ENCODE assay signal across 1 cellular context in genomic region chr2:227517724-227518123, GRCh38.
TF ChIP-seq lines count a peak whose summit lies in the region.

No MANE protein-coding gene starts in this region.

TF ChIP-seq in A549, 52 proteins besides CTCF, POLR2A, EP300 and RAD21 (continued from another document):
- TF ChIP-seq ATOH8 (CRISPR knock-in tag; IDR thresholded peaks at IDR 0.05; ENCODE audit: low read depth), result no peak
- TF ChIP-seq POLR2AphosphoS2 (conservative IDR thresholded peaks at IDR 0.05; ENCODE audit: low read length), result no peak
- no peak for TF ChIP-seq TP53 (CRISPR knock-in tag; IDR thresholded peaks at IDR 0.05)
- no peak for TF ChIP-seq CEBPB (IDR thresholded peaks at IDR 0.05)
- no peak for TF ChIP-seq ESRRA (IDR thresholded peaks at IDR 0.05; ENCODE audit: borderline replicate concordance, low read length)
- no peak for TF ChIP-seq GATA3 (IDR thresholded peaks at IDR 0.05; ENCODE audit: borderline replicate concordance)
- no peak for TF ChIP-seq BCL3 (IDR thresholded peaks at IDR 0.05)
- TF ChIP-seq CHD2 (IDR thresholded peaks at IDR 0.05; ENCODE audit: low read length, partially characterized antibody), result no peak
- no peak for TF ChIP-seq E2F6 (IDR thresholded peaks at IDR 0.05; ENCODE audit: borderline replicate concordance, low read depth)
- no peak for TF ChIP-seq NR3C1 (IDR thresholded peaks at IDR 0.05)
- no peak for TF ChIP-seq ELK1 (IDR thresholded peaks at IDR 0.05; ENCODE audit: low read depth, low read length)
- no peak for TF ChIP-seq SMC3 (IDR thresholded peaks at IDR 0.05)
- TF ChIP-seq CBX2 (IDR thresholded peaks at IDR 0.05; ENCODE audit: borderline replicate concordance, low read depth), result no peak
- TF ChIP-seq ZC3H11A (IDR thresholded peaks at IDR 0.05), result no peak
- no peak for TF ChIP-seq TFCP2L1 (CRISPR knock-in tag; IDR thresholded peaks at IDR 0.05)
- no peak for TF ChIP-seq HOXA7 (CRISPR knock-in tag; IDR thresholded peaks at IDR 0.05)
- no peak for TF ChIP-seq EHMT2 (IDR thresholded peaks at IDR 0.05; ENCODE audit: low read depth)
- TF ChIP-seq BHLHE40 (IDR thresholded peaks at IDR 0.05; ENCODE audit: low read depth, low read length), result no peak
